Comparison of ENCODE assay signal across 12 cellular contexts in genomic region chr19:39936622-39937021, GRCh38. TPM values are rescaled to one million over a fixed set of nuclear protein-coding genes. Genes with fewer than 3 reads are reported as not detected.
DNase-seq lines count a peak whose midpoint lies in the region; ATAC-seq, FAIRE-seq and TF ChIP-seq lines count a peak whose summit lies in the region.
"Had no signal": no experiment of that assay in that cellular context is flagged by ENCODE, and none has a peak within 500 bp of the region (broad histone marks: within the 10 kb centered on the region; RNA-seq: fewer than 3 reads in every experiment).

No MANE protein-coding gene starts in this region.

- H3K36me3 Mint-ChIP-seq in activated CD4-positive, alpha-beta memory T cell treated with anti-CD3 and anti-CD28 coated beads for 36 hours, result peaks cover 10% of the 10 kb centered on the region
- H3K36me3 Mint-ChIP-seq in activated CD4-positive, alpha-beta memory T cell treated with anti-CD3 and anti-CD28 coated beads, Interleukin-2, amount 10 ng/mL, durations not matched to agents 7 days and 5 days (ENCODE audit: low read depth), result peaks cover 16% of the 10 kb centered on the region
- peaks cover 0 to 18% (median 2%) of the 10 kb centered on the region in 3 donors for H3K36me3 Mint-ChIP-seq in CD8-positive, alpha-beta memory T cell
- peaks cover 7% of the 10 kb centered on the region for H3K36me3 Mint-ChIP-seq in activated naive CD8-positive, alpha-beta T cell treated with anti-CD3 and anti-CD28 coated beads, Interleukin-2, amount 50 U/mL, for 24 hours (ENCODE audit: low read depth)
- H3K36me3 Mint-ChIP-seq in natural killer cell treated with Interleukin-12 subunit alpha and Interleukin-12 subunit beta and Interleukin-15 and Interleukin-18, amount 100 ng/mL, for 72 hours, result peaks cover 12% of the 10 kb centered on the region

- CTCF ChIA-PET in activated CD4-positive, alpha-beta memory T cell treated with anti-CD3 and anti-CD28 coated beads for 36 hours (lab: Charles Lee), result interaction anchor here (1.1 to 3.9 kb wide), 2 partner anchors 10 to 33 kb away, joined by 3 to 24 read pairs; partner anchors contain the start of gene PSMC4
- CTCF ChIA-PET in activated CD4-positive, alpha-beta memory T cell treated with anti-CD3 and anti-CD28 coated beads, Interleukin-2, amount 10 ng/mL, durations not matched to agents 7 days and 5 days (lab: Charles Lee), result interaction anchor here (2.9 kb wide), 1 partner anchor 34 kb away, joined by 17 read pairs; the partner anchor contains the start of gene PSMC4
- CTCF ChIA-PET in CD8-positive, alpha-beta memory T cell (lab: Charles Lee), result interaction anchor here (1.1 to 2.0 kb wide), 3 partner anchors 17 to 34 kb away, joined by 4 to 15 read pairs (median 10); partner anchors contain the start of gene PSMC4
- CTCF ChIA-PET in OCI-LY7 (lab: Charles Lee; ENCODE audit: unreplicated experiment), result interaction anchor here (0.7 kb wide), 1 partner anchor 580 kb away, joined by 3 read pairs; no protein-coding TSS in a partner anchor

- H3K4me3 Mint-ChIP-seq in activated CD4-positive, alpha-beta memory T cell treated with anti-CD3 and anti-CD28 coated beads for 36 hours, result no peak overlapping the region
- no peak overlapping the region for H3K4me3 Mint-ChIP-seq in activated CD4-positive, alpha-beta memory T cell treated with anti-CD3 and anti-CD28 coated beads, Interleukin-2, amount 10 ng/mL, durations not matched to agents 7 days and 5 days
- peak overlapping the region in 5 of 7 donors; percentile 11 to 61 (median 37) for H3K4me3 Mint-ChIP-seq in CD8-positive, alpha-beta memory T cell
- H3K4me3 Mint-ChIP-seq in activated naive CD8-positive, alpha-beta T cell treated with anti-CD3 and anti-CD28 coated beads, Interleukin-2, amount 50 U/mL, for 24 hours, result peak overlapping the region; percentile 2
- H3K4me3 Mint-ChIP-seq in natural killer cell treated with Interleukin-12 subunit alpha and Interleukin-12 subunit beta and Interleukin-15 and Interleukin-18, amount 100 ng/mL, for 72 hours, result peak overlapping the region; percentile 59
- H3K4me3 Mint-ChIP-seq: nephron had no signal

- H3K27me3 ChIP-seq in CD8-positive, alpha-beta memory T cell (ENCODE audit: insufficient read depth, low read length, poor library complexity, severe bottlenecking), result no peaks in the 10 kb centered on the region

- ATAC-seq in activated naive CD8-positive, alpha-beta T cell treated with anti-CD3 and anti-CD28 coated beads, Interleukin-2, amount 50 U/mL, for 24 hours, result no peak
- no peak for ATAC-seq in natural killer cell treated with Interleukin-12 subunit alpha and Interleukin-12 subunit beta and Interleukin-15 and Interleukin-18, amount 100 ng/mL, for 72 hours
- no peak for ATAC-seq in HG02588 (IDR thresholded peaks at IDR 0.05; ENCODE audit: unreplicated experiment)
- ATAC-seq: lower lobe of right lung had no signal

- intact Hi-C loops in activated CD4-positive, alpha-beta memory T cell treated with anti-CD3 and anti-CD28 coated beads for 36 hours (cut with micrococcal nuclease), result loop anchor here (1.0 to 2.0 kb wide), 2 partner anchors 34 to 60 kb away; partner anchors contain the start of gene ZNF546
- intact Hi-C loops in OCI-LY7 (cut with micrococcal nuclease; ENCODE audit: unreplicated experiment), result no loop called here

- peak overlapping the region; percentile 78 for H3K27ac Mint-ChIP-seq in activated CD4-positive, alpha-beta memory T cell treated with anti-CD3 and anti-CD28 coated beads for 36 hours
- no peak overlapping the region for H3K27ac Mint-ChIP-seq in activated CD4-positive, alpha-beta memory T cell treated with anti-CD3 and anti-CD28 coated beads, Interleukin-2, amount 10 ng/mL, durations not matched to agents 7 days and 5 days
- H3K27ac Mint-ChIP-seq in CD8-positive, alpha-beta memory T cell, result peak overlapping the region; percentile 71 to 95 (median 89)
- H3K27ac Mint-ChIP-seq in activated naive CD8-positive, alpha-beta T cell treated with anti-CD3 and anti-CD28 coated beads, Interleukin-2, amount 50 U/mL, for 24 hours, result peak overlapping the region; percentile 78
- H3K27ac Mint-ChIP-seq in natural killer cell treated with Interleukin-12 subunit alpha and Interleukin-12 subunit beta and Interleukin-15 and Interleukin-18, amount 100 ng/mL, for 72 hours, result peak overlapping the region; percentile 50 to 80
- H3K27ac Mint-ChIP-seq: nephron had no signal

- no peak overlapping the region for H3K4me3 ChIP-seq in CD8-positive, alpha-beta memory T cell (ENCODE audit: low read length)
- no peak overlapping the region for H3K4me3 ChIP-seq in OCI-LY7 (ENCODE audit: low read depth, low read length, poor library complexity, severe bottlenecking)
- H3K4me3 ChIP-seq: lower lobe of right lung had no signal

- no peaks in the 10 kb centered on the region for H4K20me1 ChIP-seq in OCI-LY7 (ENCODE audit: insufficient read depth, low read length)

- H3K9me2 ChIP-seq in OCI-LY7 (ENCODE audit: insufficient read depth, low read length), result no peaks in the 10 kb centered on the region

- no peaks in the 10 kb centered on the region for H3K9me3 ChIP-seq in CD8-positive, alpha-beta memory T cell (ENCODE audit: low read length)
- H3K9me3 ChIP-seq in OCI-LY7 (ENCODE audit: low read length), result peaks cover 20% of the 10 kb centered on the region; the same call in 1 of the 2 replicates
- H3K9me3 ChIP-seq: lower lobe of right lung had no signal

- no peak overlapping the region for H2AFZ ChIP-seq in OCI-LY7 (ENCODE audit: low read length)

- no peak overlapping the region for H3K4me2 ChIP-seq in OCI-LY7 (ENCODE audit: low read length)

- TF ChIP-seq CTCF in OCI-LY7 (conservative IDR thresholded peaks at IDR 0.05; ENCODE audit: low read length), result no peak

- H3K9me3 Mint-ChIP-seq in activated CD4-positive, alpha-beta memory T cell treated with anti-CD3 and anti-CD28 coated beads for 36 hours, result peaks cover 16% of the 10 kb centered on the region
- peaks cover 11% of the 10 kb centered on the region for H3K9me3 Mint-ChIP-seq in activated CD4-positive, alpha-beta memory T cell treated with anti-CD3 and anti-CD28 coated beads, Interleukin-2, amount 10 ng/mL, durations not matched to agents 7 days and 5 days
- peaks cover 10 to 21% (median 17%) of the 10 kb centered on the region in 5 donors for H3K9me3 Mint-ChIP-seq in CD8-positive, alpha-beta memory T cell
- peaks cover 14% of the 10 kb centered on the region for H3K9me3 Mint-ChIP-seq in activated naive CD8-positive, alpha-beta T cell treated with anti-CD3 and anti-CD28 coated beads, Interleukin-2, amount 50 U/mL, for 24 hours
- H3K9me3 Mint-ChIP-seq in natural killer cell treated with Interleukin-12 subunit alpha and Interleukin-12 subunit beta and Interleukin-15 and Interleukin-18, amount 100 ng/mL, for 72 hours, result peaks cover 14% of the 10 kb centered on the region

- FAIRE-seq in H54 (lab: Jason Lieb, UNC), result no peak
- FAIRE-seq: bronchial epithelial cell had no signal

- POLR2A ChIA-PET in activated CD4-positive, alpha-beta memory T cell treated with anti-CD3 and anti-CD28 coated beads for 36 hours (lab: Charles Lee), result interaction anchor here (0.7 to 2.5 kb wide), 2 partner anchors 34 to 58 kb away, joined by 3 to 13 read pairs; partner anchors contain the start of gene PSMC4
- POLR2A ChIA-PET in activated CD4-positive, alpha-beta memory T cell treated with anti-CD3 and anti-CD28 coated beads, Interleukin-2, amount 10 ng/mL, durations not matched to agents 7 days and 5 days (lab: Charles Lee), result interaction anchor here (0.8 to 2.8 kb wide), 4 partner anchors 15 to 33 kb away, joined by 3 to 33 read pairs (median 4); partner anchors contain the start of gene PSMC4
- POLR2A ChIA-PET in CD8-positive, alpha-beta memory T cell (lab: Charles Lee), result interaction anchor here (0.7 kb wide), 1 partner anchor 17 kb away, joined by 3 read pairs; no protein-coding TSS in a partner anchor
- POLR2A ChIA-PET in OCI-LY7 (lab: Charles Lee), result no interaction called here

- H3K4me1 Mint-ChIP-seq in activated CD4-positive, alpha-beta memory T cell treated with anti-CD3 and anti-CD28 coated beads for 36 hours (ENCODE audit: low read depth), result peaks cover 64% of the 10 kb centered on the region
- peaks cover 56% of the 10 kb centered on the region for H3K4me1 Mint-ChIP-seq in activated CD4-positive, alpha-beta memory T cell treated with anti-CD3 and anti-CD28 coated beads, Interleukin-2, amount 10 ng/mL, durations not matched to agents 7 days and 5 days
- H3K4me1 Mint-ChIP-seq in CD8-positive, alpha-beta memory T cell, result peaks cover 63 to 76% (median 70%) of the 10 kb centered on the region in 3 donors
- H3K4me1 Mint-ChIP-seq in activated naive CD8-positive, alpha-beta T cell treated with anti-CD3 and anti-CD28 coated beads, Interleukin-2, amount 50 U/mL, for 24 hours, result peaks cover 70% of the 10 kb centered on the region
- H3K4me1 Mint-ChIP-seq in natural killer cell treated with Interleukin-12 subunit alpha and Interleukin-12 subunit beta and Interleukin-15 and Interleukin-18, amount 100 ng/mL, for 72 hours (ENCODE audit: low read depth in 2 of 2), result peaks cover 63 to 66% of the 10 kb centered on the region in 2 donors

- no peaks in the 10 kb centered on the region for H3K27me3 Mint-ChIP-seq in activated CD4-positive, alpha-beta memory T cell treated with anti-CD3 and anti-CD28 coated beads for 36 hours
- H3K27me3 Mint-ChIP-seq in activated CD4-positive, alpha-beta memory T cell treated with anti-CD3 and anti-CD28 coated beads, Interleukin-2, amount 10 ng/mL, durations not matched to agents 7 days and 5 days, result no peaks in the 10 kb centered on the region
- no peaks in the 10 kb centered on the region for H3K27me3 Mint-ChIP-seq in CD8-positive, alpha-beta memory T cell
- H3K27me3 Mint-ChIP-seq in activated naive CD8-positive, alpha-beta T cell treated with anti-CD3 and anti-CD28 coated beads, Interleukin-2, amount 50 U/mL, for 24 hours, result no peaks in the 10 kb centered on the region
- no peaks in the 10 kb centered on the region for H3K27me3 Mint-ChIP-seq in natural killer cell treated with Interleukin-12 subunit alpha and Interleukin-12 subunit beta and Interleukin-15 and Interleukin-18, amount 100 ng/mL, for 72 hours

- BruUV-seq in OCI-LY7 (replicated peaks; lab: Mats Ljungman, UMichigan), result no TSS peak

- H3K27ac ChIP-seq in CD8-positive, alpha-beta memory T cell (ENCODE audit: low read depth, low read length), result no peak overlapping the region
- H3K27ac ChIP-seq in OCI-LY7 (ENCODE audit: low read depth, low read length, poor library complexity, severe bottlenecking), result no peak overlapping the region
- H3K27ac ChIP-seq: lower lobe of right lung had no signal

- H3K79me2 ChIP-seq in OCI-LY7 (ENCODE audit: insufficient read depth, low read depth, low read length), result no peaks in the 10 kb centered on the region

- TF ChIP-seq POLR2A in H54 (IDR thresholded peaks at IDR 0.05; ENCODE audit: low read depth, low read length), result no peak

- no peaks in the 10 kb centered on the region for H3K36me3 ChIP-seq in CD8-positive, alpha-beta memory T cell (ENCODE audit: insufficient read depth, low read length)
- H3K36me3 ChIP-seq in OCI-LY7 (ENCODE audit: insufficient read depth, low read length), result no peaks in the 10 kb centered on the region; the same call in 1 of the 2 replicates
- H3K36me3 ChIP-seq: lower lobe of right lung had no signal

- DNase-seq in activated CD4-positive, alpha-beta memory T cell treated with anti-CD3 and anti-CD28 coated beads for 36 hours, result no peak
- DNase-seq in activated CD4-positive, alpha-beta memory T cell treated with anti-CD3 and anti-CD28 coated beads, Interleukin-2, amount 10 ng/mL, durations not matched to agents 7 days and 5 days, result no peak
- no peak for DNase-seq in CD8-positive, alpha-beta memory T cell
- DNase-seq in activated naive CD8-positive, alpha-beta T cell treated with anti-CD3 and anti-CD28 coated beads, Interleukin-2, amount 50 U/mL, for 24 hours, result no peak
- DNase-seq in natural killer cell treated with Interleukin-12 subunit alpha and Interleukin-12 subunit beta and Interleukin-15 and Interleukin-18, amount 100 ng/mL, for 72 hours (ENCODE audit: low spot score), result no peak
- DNase-seq in H54 (ENCODE audit: insufficient read length, low spot score) (no peak), OCI-LY7 (ENCODE audit: low spot score) (no peak)
- DNase-seq: lower lobe of right lung, NCI-H1105 had no signal

- H3K4me1 ChIP-seq in CD8-positive, alpha-beta memory T cell (ENCODE audit: insufficient read depth, low read length), result peaks cover 57% of the 10 kb centered on the region
- H3K4me1 ChIP-seq in OCI-LY7 (ENCODE audit: insufficient read depth, low read length, poor library complexity, severe bottlenecking), result peaks cover 27% of the 10 kb centered on the region

RNA-seq across cellular contexts. Expression of gene FCGBP, which starts 2.2 kb away (rescaled TPM):
- 1 to 10 TPM; 3.6 TPM for total RNA-seq in activated CD4-positive, alpha-beta memory T cell treated with anti-CD3 and anti-CD28 coated beads for 36 hours
- total RNA-seq in activated CD4-positive, alpha-beta memory T cell treated with anti-CD3 and anti-CD28 coated beads, Interleukin-2, amount 10 ng/mL, durations not matched to agents 7 days and 5 days, result 1 to 10 TPM in 1 of 2 experiments, under 1 TPM in 1; 0.65 to 1.4 TPM
- 1 to 10 TPM; 7.0 to 7.9 TPM for total RNA-seq in CD8-positive, alpha-beta memory T cell
- polyA plus RNA-seq in CD8-positive, alpha-beta memory T cell, result 2.7 TPM
- total RNA-seq in natural killer cell treated with Interleukin-12 subunit alpha and Interleukin-12 subunit beta and Interleukin-15 and Interleukin-18, amount 100 ng/mL, for 72 hours, result 1 to 10 TPM; 3.4 to 6.6 TPM
- 0.21 and 0.41 TPM in 2 replicates for total RNA-seq in OCI-LY7 (2014; rRNA removed; shearing (Covaris generic))
- 1.1 and 1.7 TPM in 2 replicates for total RNA-seq in OCI-LY7 (2022)

RNA-seq across cellular contexts. Expression of gene PSMC4, which starts 34.3 kb away (rescaled TPM):
- total RNA-seq in activated CD4-positive, alpha-beta memory T cell treated with anti-CD3 and anti-CD28 coated beads for 36 hours, result 100 to 1,000 TPM; 105 to 107 TPM
- 10 to 100 TPM; 96.4 to 97.6 TPM for total RNA-seq in activated CD4-positive, alpha-beta memory T cell treated with anti-CD3 and anti-CD28 coated beads, Interleukin-2, amount 10 ng/mL, durations not matched to agents 7 days and 5 days
- total RNA-seq in CD8-positive, alpha-beta memory T cell, result 100 to 1,000 TPM; 170 to 179 TPM
- 114 TPM for polyA plus RNA-seq in CD8-positive, alpha-beta memory T cell
- 100 to 1,000 TPM; 163 to 165 TPM for total RNA-seq in natural killer cell treated with Interleukin-12 subunit alpha and Interleukin-12 subunit beta and Interleukin-15 and Interleukin-18, amount 100 ng/mL, for 72 hours
- 82.3 and 94.3 TPM in 2 replicates for total RNA-seq in OCI-LY7 (2014; rRNA removed; shearing (Covaris generic))
- 73.6 and 78.0 TPM in 2 replicates for total RNA-seq in OCI-LY7 (2022)

Comparison
In these comparisons a context has a peak if more than half of its experiments do, and no peak if none do; other contexts are left out.
1. H3K4me3 Mint-ChIP-seq: peak in CD8-positive, alpha-beta memory T cell (5 of 7), activated naive CD8-positive, alpha-beta T cell treated with anti-CD3 and anti-CD28 coated beads, Interleukin-2, amount 50 U/mL, for 24 hours (single experiment) and natural killer cell treated with Interleukin-12 subunit alpha and Interleukin-12 subunit beta and Interleukin-15 and Interleukin-18, amount 100 ng/mL, for 72 hours (single experiment); none in activated CD4-positive, alpha-beta memory T cell treated with anti-CD3 and anti-CD28 coated beads for 36 hours (single experiment) and activated CD4-positive, alpha-beta memory T cell treated with anti-CD3 and anti-CD28 coated beads, Interleukin-2, amount 10 ng/mL, durations not matched to agents 7 days and 5 days (single experiment).